12 cellular contexts compared by ENCODE assay signal in the genomic region with DNA sequence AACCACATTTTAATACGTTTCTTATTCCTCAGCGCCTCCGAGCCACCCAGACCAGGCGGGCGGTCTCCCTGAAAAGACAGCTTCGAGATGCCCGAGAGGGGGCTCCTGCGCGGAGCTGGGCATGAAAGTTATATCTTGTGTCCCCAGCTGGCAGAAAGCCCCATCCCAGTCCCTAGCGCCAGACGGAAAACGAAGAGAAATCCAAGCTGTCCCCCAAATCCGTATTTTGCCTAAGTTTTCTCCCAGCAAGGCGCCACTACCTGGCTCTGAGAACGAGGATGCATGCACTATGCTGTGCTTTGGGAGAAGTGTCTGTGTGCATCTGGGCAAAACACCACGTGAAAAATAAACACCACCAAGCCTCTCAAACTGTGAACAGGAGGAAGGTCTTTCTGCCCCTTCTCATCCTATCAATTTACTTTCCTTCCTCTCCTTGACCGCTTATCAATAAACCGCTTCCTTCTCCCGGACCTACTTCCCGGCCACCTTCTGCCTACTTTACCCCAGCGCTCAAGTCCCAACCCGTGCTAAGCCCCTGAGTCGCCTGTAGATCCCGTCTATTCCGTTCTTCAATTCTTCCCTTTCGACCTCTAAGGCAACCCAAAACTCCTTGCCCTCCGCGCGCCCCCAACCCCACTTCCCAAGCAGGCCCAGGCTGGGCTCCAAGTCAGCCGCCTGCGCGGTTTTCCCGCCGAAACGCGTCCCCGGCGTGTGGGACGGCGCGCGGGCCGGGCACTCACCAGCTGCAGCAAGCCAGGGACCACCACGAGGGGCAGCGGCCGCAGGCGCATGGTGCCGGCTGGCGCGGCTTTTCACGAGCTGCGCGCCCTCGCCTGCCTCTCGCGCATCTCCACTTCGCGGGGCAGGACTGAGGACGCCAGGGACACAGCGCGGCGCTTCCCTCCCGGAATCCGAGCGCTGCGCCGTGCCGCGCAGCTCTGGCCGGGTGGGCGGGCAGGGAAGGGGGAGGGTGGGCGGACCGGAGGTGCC. TPM values are rescaled to one million over a fixed set of nuclear protein-coding genes. Genes with fewer than 3 reads are reported as not detected.
DNase-seq lines count a peak whose midpoint lies in the region; ATAC-seq and TF ChIP-seq lines count a peak whose summit lies in the region.
"Had no signal": no experiment of that assay in that cellular context is flagged by ENCODE, and none has a peak within 500 bp of the region (broad histone marks: within the 10 kb centered on the region; RNA-seq: fewer than 3 reads in every experiment).

TSS of gene NXPH2 (minus strand) at position 940 of the 990 bp plus-strand sequence. CDS start at position 791, 149 bp downstream.

- H3K4me3 Mint-ChIP-seq in activated naive CD4-positive, alpha-beta T cell treated with anti-CD3 and anti-CD28 coated beads, Interleukin-2, amount 10 ng/mL, durations not matched to agents 7 days and 5 days: no peak within 1 kb of the TSS
- no peak within 1 kb of the TSS for H3K4me3 Mint-ChIP-seq in CD8-positive, alpha-beta T cell

- ATAC-seq in RWPE2 (ENCODE audit: low read depth): peak; percentile 58
- no peak for ATAC-seq in CD8-positive, alpha-beta T cell
- ATAC-seq: esophagus mucosa had no signal

- no peak for TF ChIP-seq POLR2A in prostate gland (IDR thresholded peaks at IDR 0.05)

- intact Hi-C loops in left ventricle myocardium inferior (cut with micrococcal nuclease): no loop called here
- intact Hi-C loops in prostate gland (cut with DNase I): loop anchor here (10.0 kb wide), 1 partner anchor 405 kb away; no protein-coding TSS in a partner anchor
- intact Hi-C loops in CD8-positive, alpha-beta T cell (cut with DNase I, micrococcal nuclease): no loop called here

- peaks cover 35% of the 10 kb centered on the region for H3K27me3 Mint-ChIP-seq in activated naive CD4-positive, alpha-beta T cell treated with anti-CD3 and anti-CD28 coated beads, Interleukin-2, amount 10 ng/mL, durations not matched to agents 7 days and 5 days
- peaks cover 33% of the 10 kb centered on the region for H3K27me3 Mint-ChIP-seq in CD8-positive, alpha-beta T cell (ENCODE audit: low read depth)

- no peak within 1 kb of the TSS for H3K27ac ChIP-seq in RWPE2 (ENCODE audit: poor library complexity, severe bottlenecking)
- H3K27ac ChIP-seq in left ventricle myocardium inferior (replicated peaks): no peak within 1 kb of the TSS
- H3K27ac ChIP-seq in prostate gland: no peak within 1 kb of the TSS
- H3K27ac ChIP-seq in CD8-positive, alpha-beta T cell (ENCODE audit: low read depth, low read length): no peak within 1 kb of the TSS

- no peaks in the 10 kb centered on the region for H3K4me1 Mint-ChIP-seq in activated naive CD4-positive, alpha-beta T cell treated with anti-CD3 and anti-CD28 coated beads, Interleukin-2, amount 10 ng/mL, durations not matched to agents 7 days and 5 days
- H3K4me1 Mint-ChIP-seq in CD8-positive, alpha-beta T cell (ENCODE audit: low read depth): no peaks in the 10 kb centered on the region

- CTCF ChIA-PET in activated naive CD4-positive, alpha-beta T cell treated with anti-CD3 and anti-CD28 coated beads, Interleukin-2, amount 10 ng/mL, durations not matched to agents 7 days and 5 days (lab: Charles Lee): no interaction called here
- CTCF ChIA-PET in CD8-positive, alpha-beta T cell (lab: Charles Lee): no interaction called here

- no peak for TF ChIP-seq CTCF in RWPE2 (IDR thresholded peaks at IDR 0.05; ENCODE audit: poor library complexity, severe bottlenecking)
- TF ChIP-seq CTCF in left ventricle myocardium inferior (IDR thresholded peaks at IDR 0.05; ENCODE audit: borderline replicate concordance): no peak
- TF ChIP-seq CTCF in prostate gland (IDR thresholded peaks at IDR 0.05): no peak
- no peak for TF ChIP-seq CTCF in CD8-positive, alpha-beta T cell (IDR thresholded peaks at IDR 0.05)

- H3K9me3 Mint-ChIP-seq in activated naive CD4-positive, alpha-beta T cell treated with anti-CD3 and anti-CD28 coated beads, Interleukin-2, amount 10 ng/mL, durations not matched to agents 7 days and 5 days: no peaks in the 10 kb centered on the region
- no peaks in the 10 kb centered on the region for H3K9me3 Mint-ChIP-seq in CD8-positive, alpha-beta T cell

- H3K9me3 ChIP-seq in RWPE2 (ENCODE audit: severe bottlenecking): no peaks in the 10 kb centered on the region
- no peaks in the 10 kb centered on the region for H3K9me3 ChIP-seq in left ventricle myocardium inferior (replicated peaks)
- H3K9me3 ChIP-seq in prostate gland: no peaks in the 10 kb centered on the region
- H3K9me3 ChIP-seq in CD8-positive, alpha-beta T cell (ENCODE audit: low read length): no peaks in the 10 kb centered on the region
- H3K9me3 ChIP-seq: HAP-1 had no signal

- H3K36me3 ChIP-seq in RWPE2 (ENCODE audit: low read depth) (no peaks in the 10 kb centered on the region), left ventricle myocardium inferior (no peaks in the 10 kb centered on the region), prostate gland (no peaks in the 10 kb centered on the region)
- no peaks in the 10 kb centered on the region for H3K36me3 ChIP-seq in CD8-positive, alpha-beta T cell (ENCODE audit: insufficient read depth, low read length)
- H3K36me3 ChIP-seq: HAP-1 had no signal

- 3% methylated on average over 41 of the region's 73 CpGs for WGBS in prostate gland

- peak; percentile 61 for DNase-seq in ELF-1 (ENCODE audit: low read depth, low spot score)
- DNase-seq in RWPE2 (ENCODE audit: low spot score): no peak
- no peak for DNase-seq in left ventricle myocardium inferior
- no peak for DNase-seq in prostate gland (ENCODE audit: low spot score)
- DNase-seq in NCI-H226: no peak
- no peak for DNase-seq in kidney glomerular epithelial cell (lab: John Stamatoyannopoulos, UW)
- DNase-seq in activated naive CD4-positive, alpha-beta T cell treated with anti-CD3 and anti-CD28 coated beads, Interleukin-2, amount 10 ng/mL, durations not matched to agents 7 days and 5 days: no peak
- DNase-seq in CD8-positive, alpha-beta T cell: no peak
- DNase-seq: NCI-H1930; stimulated activated CD4-positive, alpha-beta T cell treated with anti-CD3 and anti-CD28 coated beads, Interleukin-1b, Interleukin-23, amount 100 ng/mL, for 48 hours had no signal

- peak within 1 kb of the TSS; percentile 11 for H3K4me3 ChIP-seq in RWPE2 (ENCODE audit: severe bottlenecking)
- peak within 1 kb of the TSS; percentile 56 for H3K4me3 ChIP-seq in left ventricle myocardium inferior
- H3K4me3 ChIP-seq in prostate gland: peak within 1 kb of the TSS; percentile 14 to 19
- H3K4me3 ChIP-seq in CD8-positive, alpha-beta T cell (ENCODE audit: low read depth, low read length): no peak within 1 kb of the TSS
- H3K4me3 ChIP-seq: HAP-1 had no signal

- no peak within 1 kb of the TSS for H3K27ac Mint-ChIP-seq in activated naive CD4-positive, alpha-beta T cell treated with anti-CD3 and anti-CD28 coated beads, Interleukin-2, amount 10 ng/mL, durations not matched to agents 7 days and 5 days
- H3K27ac Mint-ChIP-seq in CD8-positive, alpha-beta T cell: no peak within 1 kb of the TSS

- H3K27me3 ChIP-seq in RWPE2 (ENCODE audit: insufficient read depth, poor library complexity, severe bottlenecking) (peaks cover 82% of the 10 kb centered on the region), left ventricle myocardium inferior (ENCODE audit: low read depth) (peaks cover 89% of the 10 kb centered on the region), prostate gland (replicated peaks; ENCODE audit: insufficient read depth) (peaks cover 11% of the 10 kb centered on the region)
- H3K27me3 ChIP-seq in CD8-positive, alpha-beta T cell (ENCODE audit: insufficient read depth, low read length): no peaks in the 10 kb centered on the region

- no peaks in the 10 kb centered on the region for H3K4me1 ChIP-seq in RWPE2 (ENCODE audit: insufficient read depth, poor library complexity, severe bottlenecking)
- H3K4me1 ChIP-seq in left ventricle myocardium inferior: peaks cover 23% of the 10 kb centered on the region
- H3K4me1 ChIP-seq in prostate gland (replicated peaks): no peaks in the 10 kb centered on the region
- H3K4me1 ChIP-seq in CD8-positive, alpha-beta T cell (ENCODE audit: insufficient read depth, low read length): no peaks in the 10 kb centered on the region

- no peaks in the 10 kb centered on the region for H3K36me3 Mint-ChIP-seq in activated naive CD4-positive, alpha-beta T cell treated with anti-CD3 and anti-CD28 coated beads, Interleukin-2, amount 10 ng/mL, durations not matched to agents 7 days and 5 days
- no peaks in the 10 kb centered on the region for H3K36me3 Mint-ChIP-seq in CD8-positive, alpha-beta T cell

- POLR2A ChIA-PET in CD8-positive, alpha-beta T cell (lab: Charles Lee): no interaction called here

RNA-seq across cellular contexts. Expression of gene NXPH2, which starts in this region (rescaled TPM):
- not detected for total RNA-seq in left ventricle myocardium inferior
- total RNA-seq in prostate gland: not detected
- total RNA-seq in CD8-positive, alpha-beta T cell: not detected
- total RNA-seq: esophagus mucosa had no signal
